9 cellular contexts compared by ENCODE assay signal in genomic region chr1:25818569-25818968, GRCh38. TPM values are rescaled to one million over a fixed set of nuclear protein-coding genes. Genes with fewer than 3 reads are reported as not detected.
DNase-seq lines count a peak whose midpoint lies in the region; ATAC-seq and TF ChIP-seq lines count a peak whose summit lies in the region.
"Had no signal": no experiment of that assay in that cellular context is flagged by ENCODE, and none has a peak within 500 bp of the region (broad histone marks: within the 10 kb centered on the region; RNA-seq: fewer than 3 reads in every experiment).

No MANE protein-coding gene starts in this region.

- H3K79me2 ChIP-seq in DND-41 (ENCODE audit: insufficient read depth, low read length) (peaks cover 32% of the 10 kb centered on the region), parathyroid adenoma (peaks cover 4% of the 10 kb centered on the region)

- DNase-seq in DND-41 (no peak), SJCRH30 (no peak), esophagus squamous epithelium (lab: John Stamatoyannopoulos, UW) (no peak)
- DNase-seq: SHP77 treated with DMSO at 0.1 percent for 48 hours had no signal

- TF ChIP-seq CTCF in DND-41 (IDR thresholded peaks at IDR 0.05; ENCODE audit: borderline replicate concordance, extremely low read depth, low read length, poor library complexity, severe bottlenecking) (no peak), esophagus squamous epithelium (IDR thresholded peaks at IDR 0.05) (no peak), parathyroid adenoma (IDR thresholded peaks at IDR 0.05) (no peak)

- 38 to 39% methylated on average over 4 to 6 of the region's 6 CpGs for WGBS in esophagus squamous epithelium, 2 donors

- H3K27ac ChIP-seq in DND-41 (ENCODE audit: low read length) (no peak overlapping the region), SJCRH30 (no peak overlapping the region; the same call in 1 of the 2 replicates), esophagus squamous epithelium (peak overlapping the region; percentile 95 to 97 (median 96)), parathyroid adenoma (peak overlapping the region; percentile 88)

- peaks cover 12% of the 10 kb centered on the region for H4K20me1 ChIP-seq in DND-41 (ENCODE audit: insufficient read depth, low read length)

- H2AFZ ChIP-seq in DND-41 (ENCODE audit: low read depth, low read length) = peak overlapping the region; percentile 79; the same call in 1 of the 2 replicates
- H2AFZ ChIP-seq in parathyroid adenoma = no peak overlapping the region

- intact Hi-C loops in esophagus squamous epithelium (cut with DNase I) = no loop called here

- TF ChIP-seq POLR2A in esophagus squamous epithelium (IDR thresholded peaks at IDR 0.05) = no peak

- H3K9ac ChIP-seq in DND-41 (ENCODE audit: low read depth, low read length) = peak overlapping the region; percentile 95; the same call in 1 of the 2 replicates
- H3K9ac ChIP-seq in parathyroid adenoma = no peak overlapping the region

- H3K9me3 ChIP-seq in DND-41 (ENCODE audit: insufficient read depth, low read length, severe bottlenecking) (no peaks in the 10 kb centered on the region), SJCRH30 (replicated peaks) (no peaks in the 10 kb centered on the region), esophagus squamous epithelium (no peaks in the 10 kb centered on the region), parathyroid adenoma (ENCODE audit: control insufficient read depth, low read length) (no peaks in the 10 kb centered on the region)

- H3K4me1 ChIP-seq in DND-41 (ENCODE audit: insufficient read depth, low read length) (peaks cover 28% of the 10 kb centered on the region), SJCRH30 (peaks cover 16% of the 10 kb centered on the region), esophagus squamous epithelium (peaks cover 22 to 62% (median 29%) of the 10 kb centered on the region in 3 donors), parathyroid adenoma (peaks cover 8% of the 10 kb centered on the region)

- H3K4me3 ChIP-seq in DND-41 (ENCODE audit: low read depth in 1 of 2, low read length in 2 of 2) (peak overlapping the region in 1 of 2 experiments; percentile 95; a peak in 2 of 4 replicates), SJCRH30 (peak overlapping the region; percentile 80), esophagus squamous epithelium (peak overlapping the region in 3 of 4 donors; percentile 65 to 100 (median 93)), parathyroid adenoma (ENCODE audit: low read depth, low read length) (peak overlapping the region; percentile 95)

- H3K36me3 ChIP-seq in DND-41 (ENCODE audit: insufficient read depth, low read length) (no peaks in the 10 kb centered on the region; the same call in 1 of the 2 replicates), SJCRH30 (peaks cover 2% of the 10 kb centered on the region), esophagus squamous epithelium (peaks cover 0 to 39% (median 16%) of the 10 kb centered on the region in 3 donors), parathyroid adenoma (ENCODE audit: control insufficient read depth, insufficient read depth, low read length) (no peaks in the 10 kb centered on the region)

- H3K27me3 ChIP-seq in DND-41 (ENCODE audit: insufficient read depth, low read length, poor library complexity) = no peaks in the 10 kb centered on the region
- no peaks in the 10 kb centered on the region for H3K27me3 ChIP-seq in SJCRH30
- H3K27me3 ChIP-seq in esophagus squamous epithelium = no peaks in the 10 kb centered on the region
- no peaks in the 10 kb centered on the region for H3K27me3 ChIP-seq in parathyroid adenoma (ENCODE audit: control insufficient read depth, insufficient read depth, low read length)

- ATAC-seq in DND-41 (ENCODE audit: insufficient read depth, low read depth) (no peak), GM18511 (IDR thresholded peaks at IDR 0.05; ENCODE audit: unreplicated experiment) (no peak), GM18861 (IDR thresholded peaks at IDR 0.05; ENCODE audit: unreplicated experiment) (no peak), HG02970 (IDR thresholded peaks at IDR 0.05; ENCODE audit: low FRiP score, unreplicated experiment) (no peak), GM18502 (IDR thresholded peaks at IDR 0.05; ENCODE audit: poor library complexity, unreplicated experiment) (no peak)

- H3K4me2 ChIP-seq in DND-41 (ENCODE audit: insufficient read depth, low read length) (peak overlapping the region; percentile 86), parathyroid adenoma (ENCODE audit: low read length) (peak overlapping the region; percentile 98)

RNA-seq across cellular contexts. Expression of gene MTFR1L, which starts 1.2 kb away (rescaled TPM):
- total RNA-seq in SJCRH30 (2014; rRNA removed; shearing (Covaris generic)) = 47.9 and 49.9 TPM in 2 replicates
- total RNA-seq in esophagus squamous epithelium = 10 to 100 TPM; 24.4 to 53.8 (median 28.3) TPM

RNA-seq across cellular contexts. Expression of gene SELENON, which starts 18.6 kb away (rescaled TPM):
- 63.1 and 64.3 TPM in 2 replicates for total RNA-seq in SJCRH30 (2014; rRNA removed; shearing (Covaris generic))
- total RNA-seq in esophagus squamous epithelium = 10 to 100 TPM; 19.7 to 34.5 (median 24.5) TPM

RNA-seq across cellular contexts. Expression of gene AUNIP, which starts 40.7 kb away (rescaled TPM):
- total RNA-seq in SJCRH30 (2014; rRNA removed; shearing (Covaris generic)) = 28.9 and 34.3 TPM in 2 replicates
- 1 to 10 TPM; 1.3 to 5.4 (median 2.5) TPM for total RNA-seq in esophagus squamous epithelium

RNA-seq across cellular contexts. Expression of gene PAQR7, which starts 56.9 kb away (rescaled TPM):
- 2.1 and 2.4 TPM in 2 replicates for total RNA-seq in SJCRH30 (2014; rRNA removed; shearing (Covaris generic))
- 10 to 100 TPM in 3 of 4 donors, 1 to 10 TPM in 1; 6.6 to 18.3 (median 12.1) TPM for total RNA-seq in esophagus squamous epithelium

Comparison
In these comparisons a context has a peak if more than half of its experiments do, and no peak if none do; other contexts are left out.
1. H3K27ac ChIP-seq: peak in esophagus squamous epithelium (4 of 4) and parathyroid adenoma (single experiment); none in DND-41 (single experiment) and SJCRH30 (single experiment).